8 cellular contexts compared by ENCODE assay signal in the genomic region with DNA sequence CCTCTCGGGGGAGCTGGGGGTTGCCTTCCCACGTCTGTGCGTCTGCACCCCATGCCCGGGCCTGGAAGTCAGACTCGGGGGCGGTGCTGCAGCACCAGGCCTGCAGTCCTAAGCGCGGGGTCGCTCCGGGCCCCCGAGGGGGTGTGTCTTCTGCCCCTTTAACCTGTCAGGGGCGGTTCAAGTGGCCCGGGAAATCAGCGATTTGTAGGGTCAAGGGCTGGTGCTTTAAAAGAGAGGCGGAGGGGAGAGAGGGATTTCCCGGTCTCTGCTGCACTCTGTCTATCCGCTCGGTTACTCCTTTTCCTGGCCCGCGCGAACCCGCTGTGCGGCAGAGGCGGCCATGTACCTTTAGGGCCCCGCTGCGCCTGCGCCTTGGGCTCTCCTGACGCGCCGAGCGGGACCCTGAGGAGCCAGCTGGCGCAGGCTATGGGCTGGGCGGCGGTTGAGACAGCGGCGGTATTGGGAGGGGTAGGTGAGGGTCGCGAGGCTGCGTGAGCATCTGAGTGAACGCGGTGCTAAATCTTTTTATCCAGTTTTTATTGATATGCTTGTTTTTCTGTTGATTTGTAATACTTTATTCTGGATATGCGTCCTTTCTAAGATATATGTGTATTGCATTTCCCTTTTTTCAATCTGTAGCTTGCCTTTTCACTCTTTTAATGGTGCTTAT.
DNase-seq lines count a peak whose midpoint lies in the region; ATAC-seq and TF ChIP-seq lines count a peak whose summit lies in the region.
"Not testable (repeated sequence)": the region's sequence is repeated elsewhere in the genome, so short reads cannot be mapped to it uniquely, and the experiment has no call there.

No MANE protein-coding gene starts in this region.

- H4K20me1 ChIP-seq in BLaER1: not testable (repeated sequence)

- H3K9me3 ChIP-seq in BLaER1; MG63; SJCRH30 (replicated peaks): not testable (repeated sequence)

- peak overlapping the region; percentile 69 for H3K4me3 Mint-ChIP-seq in mesothelial cell of epicardium

- not testable (repeated sequence) for H3K36me3 Mint-ChIP-seq in mesothelial cell of epicardium

- not testable (repeated sequence) for H3K27me3 ChIP-seq in BLaER1, MG63, SJCRH30

- TF ChIP-seq CTCF in epithelial cell of proximal tubule (conservative IDR thresholded peaks at IDR 0.05; ENCODE audit: low read depth, low read length); mesothelial cell of epicardium (IDR thresholded peaks at IDR 0.05; ENCODE audit: unreplicated experiment): not testable (repeated sequence)

- H3K27ac Mint-ChIP-seq in mesothelial cell of epicardium: peak overlapping the region; percentile 43

- ATAC-seq in GM21737 (IDR thresholded peaks at IDR 0.05; ENCODE audit: unreplicated experiment): peak; percentile 88

- DNase-seq in MG63: peak; percentile 77
- DNase-seq in SJCRH30: peak; percentile 74 to 79
- DNase-seq in activated T-cell treated with anti-CD3 and anti-CD28 coated beads, Interleukin-2, amount 50 U/mL, for 48 hours: peak; percentile 85
- DNase-seq in epithelial cell of proximal tubule (ENCODE audit: low read depth): not testable (repeated sequence)
- DNase-seq in mesothelial cell of epicardium (ENCODE audit: low spot score in 2 of 2, unreplicated experiment in 2 of 2): peak; percentile 65 to 86
- peak; percentile 45 to 63 (median 59) for DNase-seq in stimulated activated CD4-positive, alpha-beta T cell treated with anti-CD3 and anti-CD28 coated beads, TNF-alpha, amount 100 ng/mL, for 1 hour (ENCODE audit: low read depth in 3 of 3, low spot score in 1 of 3)

- not testable (repeated sequence) for H3K4me1 Mint-ChIP-seq in mesothelial cell of epicardium

- H3K4me3 ChIP-seq in BLaER1: peak overlapping the region; percentile 64
- peak overlapping the region; percentile 49 for H3K4me3 ChIP-seq in MG63
- H3K4me3 ChIP-seq in SJCRH30: peak overlapping the region; percentile 60
- peak overlapping the region; percentile 48 for H3K4me3 ChIP-seq in epithelial cell of proximal tubule (ENCODE audit: low read depth, low read length)

- H3K27me3 Mint-ChIP-seq in mesothelial cell of epicardium (ENCODE audit: low read depth): not testable (repeated sequence)

- H3K9ac ChIP-seq in BLaER1: peak overlapping the region; percentile 60; the same call in 1 of the 2 replicates

- not testable (repeated sequence) for H3K4me1 ChIP-seq in BLaER1, SJCRH30

- not testable (repeated sequence) for H3K36me3 ChIP-seq in BLaER1, MG63, SJCRH30

- H3K4me2 ChIP-seq in BLaER1: peak overlapping the region; percentile 68

- H3K9me3 Mint-ChIP-seq in mesothelial cell of epicardium: not testable (repeated sequence)

- 0 out of 2 replicates have a peak overlapping the region, but pooled peaks have one; percentile 13 for H3K27ac ChIP-seq in BLaER1
- H3K27ac ChIP-seq in SJCRH30: not testable (repeated sequence)
